ENCODE assay signal across 11 cellular contexts in genomic region chr3:123525433-123525832, GRCh38. TPM values are rescaled to one million over a fixed set of nuclear protein-coding genes. Genes with fewer than 3 reads are reported as not detected.
A peak's percentile ranks its signal among the peaks of the same experiment; 100 is the strongest.
DNase-seq lines count a peak whose midpoint lies in the region; ATAC-seq and TF ChIP-seq lines count a peak whose summit lies in the region.
"Had no signal": no experiment of that assay in that cellular context is flagged by ENCODE, and none has a peak within 500 bp of the region (broad histone marks: within the 10 kb centered on the region; RNA-seq: fewer than 3 reads in every experiment).

No MANE protein-coding gene starts in this region.

- intact Hi-C loops in activated CD4-positive, alpha-beta T cell treated with anti-CD3 and anti-CD28 coated beads, Interleukin-2, amount 10 ng/mL, durations not matched to agents 24 days and 14 days (cut with micrococcal nuclease) = no loop called here
- intact Hi-C loops in activated naive CD4-positive, alpha-beta T cell treated with anti-CD3 and anti-CD28 coated beads for 36 hours (cut with micrococcal nuclease) = loop anchor here (1.0 to 2.0 kb wide), 2 partner anchors 15 to 26 kb away; no protein-coding TSS in a partner anchor

- peak; percentile 6 to 14 for DNase-seq in activated CD4-positive, alpha-beta T cell treated with anti-CD3 and anti-CD28 coated beads, Interleukin-2, amount 50 U/mL, for 48 hours
- no peak for DNase-seq in activated CD4-positive, alpha-beta T cell treated with anti-CD3 and anti-CD28 coated beads, Interleukin-2, amount 10 ng/mL, durations not matched to agents 24 days and 14 days
- DNase-seq in activated naive CD4-positive, alpha-beta T cell treated with anti-CD3 and anti-CD28 coated beads, Interleukin-2, amount 50 U/mL, for 72 hours (ENCODE audit: low spot score in 2 of 2) = no peak
- DNase-seq in activated naive CD4-positive, alpha-beta T cell treated with anti-CD3 and anti-CD28 coated beads for 36 hours = no peak
- no peak for DNase-seq in stimulated activated effector memory CD8-positive, alpha-beta T cell treated with anti-CD3 and anti-CD28 coated beads, Interleukin-12 subunit alpha, Interleukin-12 subunit beta, amount 100 ng/mL, for 72 hours (ENCODE audit: low spot score in 2 of 2)
- no peak for DNase-seq in NCI-H748 (lab: John Stamatoyannopoulos, UW; ENCODE audit: unreplicated experiment)
- DNase-seq in NCI-H128 (lab: John Stamatoyannopoulos, UW; ENCODE audit: unreplicated experiment) = no peak
- DNase-seq: 8988T, DMS79 had no signal

- CTCF ChIA-PET in activated naive CD4-positive, alpha-beta T cell treated with anti-CD3 and anti-CD28 coated beads for 36 hours (lab: Charles Lee) = no interaction called here

- no peaks in the 10 kb centered on the region for H3K27me3 Mint-ChIP-seq in activated CD4-positive, alpha-beta T cell treated with anti-CD3 and anti-CD28 coated beads, Interleukin-2, amount 10 ng/mL, durations not matched to agents 24 days and 14 days
- no peaks in the 10 kb centered on the region for H3K27me3 Mint-ChIP-seq in activated naive CD4-positive, alpha-beta T cell treated with anti-CD3 and anti-CD28 coated beads for 36 hours (ENCODE audit: low read depth)

- ATAC-seq in activated naive CD4-positive, alpha-beta T cell treated with anti-CD3 and anti-CD28 coated beads, Interleukin-2, amount 50 U/mL, for 72 hours = peak; percentile 18 to 82
- ATAC-seq in stimulated activated effector memory CD8-positive, alpha-beta T cell treated with anti-CD3 and anti-CD28 coated beads, Interleukin-12 subunit alpha, Interleukin-12 subunit beta, amount 100 ng/mL, for 72 hours = peak; percentile 44

- TF ChIP-seq CTCF in VCaP (conservative IDR thresholded peaks at IDR 0.05) = no peak

- H3K9me3 Mint-ChIP-seq in activated CD4-positive, alpha-beta T cell treated with anti-CD3 and anti-CD28 coated beads, Interleukin-2, amount 10 ng/mL, durations not matched to agents 24 days and 14 days = no peaks in the 10 kb centered on the region
- no peaks in the 10 kb centered on the region for H3K9me3 Mint-ChIP-seq in activated naive CD4-positive, alpha-beta T cell treated with anti-CD3 and anti-CD28 coated beads, Interleukin-2, amount 50 U/mL, for 72 hours
- no peaks in the 10 kb centered on the region for H3K9me3 Mint-ChIP-seq in activated naive CD4-positive, alpha-beta T cell treated with anti-CD3 and anti-CD28 coated beads for 36 hours
- H3K9me3 Mint-ChIP-seq in stimulated activated effector memory CD8-positive, alpha-beta T cell treated with anti-CD3 and anti-CD28 coated beads, Interleukin-12 subunit alpha, Interleukin-12 subunit beta, amount 100 ng/mL, for 72 hours = no peaks in the 10 kb centered on the region

- peaks cover 24% of the 10 kb centered on the region for H3K4me1 Mint-ChIP-seq in activated CD4-positive, alpha-beta T cell treated with anti-CD3 and anti-CD28 coated beads, Interleukin-2, amount 10 ng/mL, durations not matched to agents 24 days and 14 days
- peaks cover 53% of the 10 kb centered on the region for H3K4me1 Mint-ChIP-seq in activated naive CD4-positive, alpha-beta T cell treated with anti-CD3 and anti-CD28 coated beads for 36 hours (ENCODE audit: low read depth)
- H3K4me1 Mint-ChIP-seq in stimulated activated effector memory CD8-positive, alpha-beta T cell treated with anti-CD3 and anti-CD28 coated beads, Interleukin-12 subunit alpha, Interleukin-12 subunit beta, amount 100 ng/mL, for 72 hours = peaks cover 38% of the 10 kb centered on the region

- H3K27ac Mint-ChIP-seq in activated CD4-positive, alpha-beta T cell treated with anti-CD3 and anti-CD28 coated beads, Interleukin-2, amount 10 ng/mL, durations not matched to agents 24 days and 14 days = no peak overlapping the region
- no peak overlapping the region for H3K27ac Mint-ChIP-seq in activated naive CD4-positive, alpha-beta T cell treated with anti-CD3 and anti-CD28 coated beads, Interleukin-2, amount 50 U/mL, for 72 hours
- H3K27ac Mint-ChIP-seq in activated naive CD4-positive, alpha-beta T cell treated with anti-CD3 and anti-CD28 coated beads for 36 hours = no peak overlapping the region
- peak overlapping the region; percentile 23 for H3K27ac Mint-ChIP-seq in stimulated activated effector memory CD8-positive, alpha-beta T cell treated with anti-CD3 and anti-CD28 coated beads, Interleukin-12 subunit alpha, Interleukin-12 subunit beta, amount 100 ng/mL, for 72 hours

- peak overlapping the region; percentile 45 for H3K27ac ChIP-seq in VCaP
- H3K27ac ChIP-seq: BLaER1 had no signal

- peaks cover 15% of the 10 kb centered on the region for H3K36me3 Mint-ChIP-seq in activated CD4-positive, alpha-beta T cell treated with anti-CD3 and anti-CD28 coated beads, Interleukin-2, amount 10 ng/mL, durations not matched to agents 24 days and 14 days (ENCODE audit: low read depth)
- peaks cover 5 to 13% of the 10 kb centered on the region in 2 donors for H3K36me3 Mint-ChIP-seq in activated naive CD4-positive, alpha-beta T cell treated with anti-CD3 and anti-CD28 coated beads, Interleukin-2, amount 50 U/mL, for 72 hours
- H3K36me3 Mint-ChIP-seq in activated naive CD4-positive, alpha-beta T cell treated with anti-CD3 and anti-CD28 coated beads for 36 hours (ENCODE audit: low read depth) = peaks cover 5% of the 10 kb centered on the region
- H3K36me3 Mint-ChIP-seq in stimulated activated effector memory CD8-positive, alpha-beta T cell treated with anti-CD3 and anti-CD28 coated beads, Interleukin-12 subunit alpha, Interleukin-12 subunit beta, amount 100 ng/mL, for 72 hours = peaks cover 27% of the 10 kb centered on the region

- no peak overlapping the region for H3K4me3 Mint-ChIP-seq in activated CD4-positive, alpha-beta T cell treated with anti-CD3 and anti-CD28 coated beads, Interleukin-2, amount 10 ng/mL, durations not matched to agents 24 days and 14 days
- no peak overlapping the region for H3K4me3 Mint-ChIP-seq in activated naive CD4-positive, alpha-beta T cell treated with anti-CD3 and anti-CD28 coated beads for 36 hours
- no peak overlapping the region for H3K4me3 Mint-ChIP-seq in stimulated activated effector memory CD8-positive, alpha-beta T cell treated with anti-CD3 and anti-CD28 coated beads, Interleukin-12 subunit alpha, Interleukin-12 subunit beta, amount 100 ng/mL, for 72 hours

RNA-seq across cellular contexts. Expression of gene HACD2, which starts 59.4 kb away (rescaled TPM):
- 28.4 and 31.8 TPM in 2 replicates for total RNA-seq in activated CD4-positive, alpha-beta T cell treated with anti-CD3 and anti-CD28 coated beads, Interleukin-2, amount 10 ng/mL, durations not matched to agents 24 days and 14 days
- 10 to 100 TPM; 21.7 to 25.5 TPM for total RNA-seq in activated naive CD4-positive, alpha-beta T cell treated with anti-CD3 and anti-CD28 coated beads, Interleukin-2, amount 50 U/mL, for 72 hours
- total RNA-seq in activated naive CD4-positive, alpha-beta T cell treated with anti-CD3 and anti-CD28 coated beads for 36 hours = 10 to 100 TPM; 25.9 TPM

Comparison
In these comparisons a context has a peak if more than half of its experiments do, and no peak if none do; other contexts are left out.
1. DNase-seq: peak in activated CD4-positive, alpha-beta T cell treated with anti-CD3 and anti-CD28 coated beads, Interleukin-2, amount 50 U/mL, for 48 hours (2 of 2); none in activated CD4-positive, alpha-beta T cell treated with anti-CD3 and anti-CD28 coated beads, Interleukin-2, amount 10 ng/mL, durations not matched to agents 24 days and 14 days (single experiment), activated naive CD4-positive, alpha-beta T cell treated with anti-CD3 and anti-CD28 coated beads, Interleukin-2, amount 50 U/mL, for 72 hours (0 of 2), activated naive CD4-positive, alpha-beta T cell treated with anti-CD3 and anti-CD28 coated beads for 36 hours (single experiment), stimulated activated effector memory CD8-positive, alpha-beta T cell treated with anti-CD3 and anti-CD28 coated beads, Interleukin-12 subunit alpha, Interleukin-12 subunit beta, amount 100 ng/mL, for 72 hours (0 of 2), NCI-H748 (single experiment) and NCI-H128 (single experiment).